28 cellular contexts compared by ENCODE assay signal in the genomic region with DNA sequence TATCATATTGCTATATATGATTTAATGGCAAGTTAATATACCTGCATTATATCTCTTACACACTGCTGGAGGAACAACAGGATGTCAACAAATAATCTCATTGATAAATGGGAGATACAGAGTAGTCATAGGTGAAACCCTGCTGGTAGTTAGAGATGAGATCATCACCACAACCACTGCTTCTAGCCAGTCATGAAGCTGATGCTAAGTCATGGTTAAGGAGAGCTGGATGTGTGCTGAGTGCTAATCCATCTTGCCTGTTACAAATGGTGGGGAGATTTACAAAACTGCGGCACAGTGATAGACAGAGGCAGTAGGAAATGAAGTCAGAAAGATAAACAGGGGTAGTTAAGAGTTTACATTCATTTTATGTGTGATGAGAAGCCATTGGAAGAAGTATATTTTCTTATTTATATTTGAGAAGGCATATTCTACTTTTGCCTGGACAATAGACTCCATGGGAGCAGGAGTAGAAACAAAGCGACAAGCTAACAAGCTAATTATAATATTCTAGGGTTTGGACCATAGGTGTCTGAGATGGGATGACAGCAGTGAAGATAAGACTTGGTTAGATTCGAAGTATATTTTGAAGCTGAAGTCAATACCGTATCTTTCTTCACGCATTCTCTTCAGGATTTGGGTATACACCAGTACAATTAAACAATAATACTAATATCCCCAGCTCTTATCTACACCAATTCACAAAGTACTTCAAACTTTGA.
"Had no signal": no experiment of that assay in that cellular context is flagged by ENCODE, and none has a peak within 500 bp of the region (broad histone marks: within the 10 kb centered on the region; RNA-seq: fewer than 3 reads in every experiment).

No MANE protein-coding gene starts in this region.

- H3K36me3 Mint-ChIP-seq: naive thymus-derived CD4-positive, alpha-beta T cell; natural killer cell treated with Interleukin-12 subunit alpha and Interleukin-12 subunit beta and Interleukin-15 and Interleukin-18, amount 100 ng/mL, for 72 hours; stimulated activated memory B cell treated with anti-CD40 and anti-IgM and Interleukin-4, amounts not matched to agents 10 μg/mL and 1 μg/mL and 100 μg/mL, for 72 hours; type B pancreatic cell had no signal

- H3K27me3 ChIP-seq: neutrophil, right lobe of liver, tibial nerve, uterus had no signal

- H3K4me3 ChIP-seq: lung, mucosa of descending colon, prostate gland, right lobe of liver, smooth muscle cell, tibial nerve, uterus had no signal

- DNase-seq: hippocampal formation; kidney glomerular epithelial cell; left cardiac atrium; midbrain; mucosa of descending colon; naive thymus-derived CD4-positive, alpha-beta T cell; occipital lobe; retina; right lobe of liver; stimulated activated CD4-positive, alpha-beta T cell treated with anti-CD3 and anti-CD28 coated beads, Interleukin-1b, Interleukin-23, amount 100 ng/mL, for 48 hours; stimulated activated CD4-positive, alpha-beta T cell treated with anti-CD3 and anti-CD28 coated beads, Interleukin-2, amount 100 ng/mL, for 48 hours; stimulated activated CD4-positive, alpha-beta T cell treated with anti-CD3 and anti-CD28 coated beads, Interleukin-4, amount 100 ng/mL, for 4 hours; stimulated activated CD8-positive, alpha-beta memory T cell treated with anti-CD3 and anti-CD28 coated beads, Interleukin-4, amount 100 ng/mL, for 48 hours; stimulated activated naive CD4-positive, alpha-beta T cell treated with Interleukin-2 at 50 U/mL for 16 hours; stimulated activated naive CD8-positive, alpha-beta T cell treated with anti-CD3 and anti-CD28 coated beads, Interleukin-15, amount 100 ng/mL, for 72 hours; substantia nigra; uterus had no signal

- H3K4me1 Mint-ChIP-seq: naive thymus-derived CD4-positive, alpha-beta T cell; stimulated activated memory B cell treated with anti-CD40 and anti-IgM and Interleukin-4, amounts not matched to agents 10 μg/mL and 1 μg/mL and 100 μg/mL, for 72 hours; stimulated activated naive CD8-positive, alpha-beta T cell treated with anti-CD3 and anti-CD28 coated beads, Interleukin-15, amount 100 ng/mL, for 72 hours had no signal

- H3K27ac Mint-ChIP-seq: naive thymus-derived CD4-positive, alpha-beta T cell; natural killer cell treated with Interleukin-12 subunit alpha and Interleukin-12 subunit beta and Interleukin-15 and Interleukin-18, amount 100 ng/mL, for 72 hours; stimulated activated memory B cell treated with anti-CD40 and anti-IgM and Interleukin-4, amounts not matched to agents 10 μg/mL and 1 μg/mL and 100 μg/mL, for 72 hours; stimulated activated naive CD8-positive, alpha-beta T cell treated with anti-CD3 and anti-CD28 coated beads, Interleukin-15, amount 100 ng/mL, for 72 hours; type B pancreatic cell had no signal

- H3K4me3 Mint-ChIP-seq: naive thymus-derived CD4-positive, alpha-beta T cell; natural killer cell treated with Interleukin-12 subunit alpha and Interleukin-12 subunit beta and Interleukin-15 and Interleukin-18, amount 100 ng/mL, for 72 hours; neural crest cell; stimulated activated memory B cell treated with anti-CD40 and anti-IgM and Interleukin-4, amounts not matched to agents 10 μg/mL and 1 μg/mL and 100 μg/mL, for 72 hours; stimulated activated naive CD8-positive, alpha-beta T cell treated with anti-CD3 and anti-CD28 coated beads, Interleukin-15, amount 100 ng/mL, for 72 hours; type B pancreatic cell had no signal

- H3K36me3 ChIP-seq: neutrophil, prostate gland, right lobe of liver, tibial nerve, uterus had no signal

- ATAC-seq: left cardiac atrium; left lobe of liver; mucosa of descending colon; naive thymus-derived CD4-positive, alpha-beta T cell; natural killer cell treated with Interleukin-12 subunit alpha and Interleukin-12 subunit beta and Interleukin-15 and Interleukin-18, amount 100 ng/mL, for 72 hours; right lobe of liver; stimulated activated memory B cell treated with anti-CD40 and anti-IgM and Interleukin-4, amounts not matched to agents 10 μg/mL and 1 μg/mL and 100 μg/mL, for 72 hours; stimulated activated naive CD8-positive, alpha-beta T cell treated with anti-CD3 and anti-CD28 coated beads, Interleukin-15, amount 100 ng/mL, for 72 hours had no signal

- H3K4me1 ChIP-seq: prostate gland, right lobe of liver, tibial nerve, uterus had no signal

- H3K27me3 Mint-ChIP-seq: naive thymus-derived CD4-positive, alpha-beta T cell; natural killer cell treated with Interleukin-12 subunit alpha and Interleukin-12 subunit beta and Interleukin-15 and Interleukin-18, amount 100 ng/mL, for 72 hours; stimulated activated memory B cell treated with anti-CD40 and anti-IgM and Interleukin-4, amounts not matched to agents 10 μg/mL and 1 μg/mL and 100 μg/mL, for 72 hours; stimulated activated naive CD8-positive, alpha-beta T cell treated with anti-CD3 and anti-CD28 coated beads, Interleukin-15, amount 100 ng/mL, for 72 hours; type B pancreatic cell had no signal

- H3K9me3 ChIP-seq: mucosa of descending colon, neutrophil, prostate gland, right lobe of liver, uterus had no signal

- H3K9me3 Mint-ChIP-seq: stimulated activated naive CD8-positive, alpha-beta T cell treated with anti-CD3 and anti-CD28 coated beads, Interleukin-15, amount 100 ng/mL, for 72 hours; type B pancreatic cell had no signal

- H3K27ac ChIP-seq: neutrophil, prostate gland, right lobe of liver, tibial nerve, uterus had no signal

- H3K4me2 ChIP-seq: smooth muscle cell had no signal

- FAIRE-seq: keratinocyte had no signal
